8 cellular contexts compared by ENCODE assay signal in genomic region chr6:5997420-5998093, GRCh38. TPM values are rescaled to one million over a fixed set of nuclear protein-coding genes. Genes with fewer than 3 reads are reported as not detected.
DNase-seq lines count a peak whose midpoint lies in the region; ATAC-seq and FAIRE-seq lines count a peak whose summit lies in the region.

No MANE protein-coding gene starts in this region.

- H3K36me3 Mint-ChIP-seq in activated T-helper 2 cell treated with anti-CD3 and anti-CD28 coated beads, Interferon-gamma antibody, Interleukin-2, Interleukin-4, amounts not matched to agents 10 μg/mL and 5 μg/mL and 100 μg/mL, durations not matched to agents 14 hours and 24 hours and 36 hours (ENCODE audit: low read depth): peaks cover 13% of the 10 kb centered on the region

- H3K4me3 ChIP-seq in iPS-18c (ENCODE audit: insufficient read depth, low read depth, low read length): peak overlapping the region; percentile 42

- intact Hi-C loops in activated T-helper 2 cell treated with anti-CD3 and anti-CD28 coated beads, Interferon-gamma antibody, Interleukin-2, Interleukin-4, amounts not matched to agents 10 μg/mL and 5 μg/mL and 100 μg/mL, durations not matched to agents 14 hours and 24 hours and 36 hours (cut with micrococcal nuclease): loop anchor here (1.0 to 5.0 kb wide), 3 partner anchors 9 to 1730 kb away; partner anchors contain the start of genes BMP6 and NRN1

- no peak overlapping the region for H3K27ac Mint-ChIP-seq in activated T-helper 2 cell treated with anti-CD3 and anti-CD28 coated beads, Interferon-gamma antibody, Interleukin-2, Interleukin-4, amounts not matched to agents 10 μg/mL and 5 μg/mL and 100 μg/mL, durations not matched to agents 14 hours and 24 hours and 36 hours

- no peak for FAIRE-seq in urothelium cell line (lab: Jason Lieb, UNC)

- H3K27me3 Mint-ChIP-seq in activated T-helper 2 cell treated with anti-CD3 and anti-CD28 coated beads, Interferon-gamma antibody, Interleukin-2, Interleukin-4, amounts not matched to agents 10 μg/mL and 5 μg/mL and 100 μg/mL, durations not matched to agents 14 hours and 24 hours and 36 hours (ENCODE audit: low read depth): peaks cover 86% of the 10 kb centered on the region

- peaks cover 19% of the 10 kb centered on the region for H3K9me3 Mint-ChIP-seq in activated T-helper 2 cell treated with anti-CD3 and anti-CD28 coated beads, Interferon-gamma antibody, Interleukin-2, Interleukin-4, amounts not matched to agents 10 μg/mL and 5 μg/mL and 100 μg/mL, durations not matched to agents 14 hours and 24 hours and 36 hours

- peak overlapping the region; percentile 81 for H3K4me3 Mint-ChIP-seq in activated T-helper 2 cell treated with anti-CD3 and anti-CD28 coated beads, Interferon-gamma antibody, Interleukin-2, Interleukin-4, amounts not matched to agents 10 μg/mL and 5 μg/mL and 100 μg/mL, durations not matched to agents 14 hours and 24 hours and 36 hours (ENCODE audit: low read depth)

- peaks cover 41% of the 10 kb centered on the region for H3K4me1 Mint-ChIP-seq in activated T-helper 2 cell treated with anti-CD3 and anti-CD28 coated beads, Interferon-gamma antibody, Interleukin-2, Interleukin-4, amounts not matched to agents 10 μg/mL and 5 μg/mL and 100 μg/mL, durations not matched to agents 14 hours and 24 hours and 36 hours (ENCODE audit: low read depth)

- H3K9me3 ChIP-seq in iPS-18c (ENCODE audit: control insufficient read depth, insufficient read depth, low read length): no peaks in the 10 kb centered on the region

- DNase-seq in CD1c-positive myeloid dendritic cell (ENCODE audit: extremely low spot score) (peak; percentile 86), HuH-7 (ENCODE audit: low spot score) (peak; percentile 53), LoVo (ENCODE audit: low spot score) (no peak), urothelium cell line (ENCODE audit: low spot score) (no peak)
- DNase-seq in activated T-helper 2 cell treated with anti-CD3 and anti-CD28 coated beads, Interferon-gamma antibody, Interleukin-2, Interleukin-4, amounts not matched to agents 10 μg/mL and 5 μg/mL and 100 μg/mL, durations not matched to agents 14 hours and 24 hours and 36 hours (ENCODE audit: low spot score): no peak
- DNase-seq in stimulated activated naive CD8-positive, alpha-beta T cell treated with anti-CD3 and anti-CD28 coated beads, Interleukin-15, Interleukin-2, amounts not matched to agents 100 U/mL and 50 U/mL, for 24 hours: peak; percentile 21

- no peak for ATAC-seq in stimulated activated naive CD8-positive, alpha-beta T cell treated with anti-CD3 and anti-CD28 coated beads, Interleukin-15, Interleukin-2, amounts not matched to agents 100 U/mL and 50 U/mL, for 24 hours
- ATAC-seq in HG02852 (IDR thresholded peaks at IDR 0.05; ENCODE audit: unreplicated experiment): no peak

RNA-seq across cellular contexts. Expression of gene NRN1, which starts 9.2 kb away (rescaled TPM):
- total RNA-seq in activated T-helper 2 cell treated with anti-CD3 and anti-CD28 coated beads, Interferon-gamma antibody, Interleukin-2, Interleukin-4, amounts not matched to agents 10 μg/mL and 5 μg/mL and 100 μg/mL, durations not matched to agents 14 hours and 24 hours and 36 hours: 0.71 and 0.75 TPM in 2 replicates

Comparison
In these comparisons a context has a peak if more than half of its experiments do, and no peak if none do; other contexts are left out.
1. DNase-seq: peak in CD1c-positive myeloid dendritic cell (single experiment), HuH-7 (single experiment) and stimulated activated naive CD8-positive, alpha-beta T cell treated with anti-CD3 and anti-CD28 coated beads, Interleukin-15, Interleukin-2, amounts not matched to agents 100 U/mL and 50 U/mL, for 24 hours (single experiment); none in activated T-helper 2 cell treated with anti-CD3 and anti-CD28 coated beads, Interferon-gamma antibody, Interleukin-2, Interleukin-4, amounts not matched to agents 10 μg/mL and 5 μg/mL and 100 μg/mL, durations not matched to agents 14 hours and 24 hours and 36 hours (single experiment), LoVo (single experiment) and urothelium cell line (single experiment).